Comparison of ENCODE assay signal across 16 cellular contexts in genomic region chr2:45046786-45047185, GRCh38. TPM values are rescaled to one million over a fixed set of nuclear protein-coding genes. Genes with fewer than 3 reads are reported as not detected.
"Had no signal": no experiment of that assay in that cellular context is flagged by ENCODE, and none has a peak within 500 bp of the region (broad histone marks: within the 10 kb centered on the region; RNA-seq: fewer than 3 reads in every experiment).

No MANE protein-coding gene starts in this region.

- ATAC-seq: activated CD4-positive, alpha-beta T cell treated with anti-CD3 and anti-CD28 coated beads for 36 hours; activated CD8-positive, alpha-beta T cell treated with anti-CD3 and anti-CD28 coated beads, Interleukin-2, amount 10 ng/mL, durations not matched to agents 7 days and 5 days; lower lobe of right lung; pancreas; stimulated activated naive CD8-positive, alpha-beta T cell treated with anti-CD3 and anti-CD28 coated beads, Interleukin-15, amount 100 ng/mL, for 72 hours; T-cell had no signal

- H3K4me3 ChIP-seq: dorsolateral prefrontal cortex, esophagus squamous epithelium, lower lobe of right lung, neural progenitor cell, pancreas, thoracic aorta had no signal

- DNase-seq: activated CD4-positive, alpha-beta T cell treated with anti-CD3 and anti-CD28 coated beads for 36 hours; activated CD8-positive, alpha-beta memory T cell treated with anti-CD3 and anti-CD28 coated beads, Interleukin-2, amount 50 U/mL, for 48 hours; activated CD8-positive, alpha-beta T cell treated with anti-CD3 and anti-CD28 coated beads, Interleukin-2, amount 10 ng/mL, durations not matched to agents 7 days and 5 days; dorsolateral prefrontal cortex; esophagus squamous epithelium; hippocampal formation; lower lobe of right lung; pancreas; stimulated activated CD4-positive, alpha-beta T cell treated with anti-CD3 and anti-CD28 coated beads, Interleukin-15, amount 100 ng/mL, for 24 hours; stimulated activated CD4-positive, alpha-beta T cell treated with anti-CD3 and anti-CD28 coated beads, Interleukin-4, amount 100 ng/mL, for 24 hours; stimulated activated naive CD8-positive, alpha-beta T cell treated with anti-CD3 and anti-CD28 coated beads, Interleukin-15, amount 100 ng/mL, for 72 hours; T-cell; T1000 had no signal

RNA-seq across cellular contexts. Expression of gene SIX2, which starts 37.5 kb away (rescaled TPM):
- total RNA-seq: activated CD4-positive, alpha-beta T cell treated with anti-CD3 and anti-CD28 coated beads for 36 hours; activated CD8-positive, alpha-beta T cell treated with anti-CD3 and anti-CD28 coated beads, Interleukin-2, amount 10 ng/mL, durations not matched to agents 7 days and 5 days; mesothelial cell of epicardium; T-cell had no signal
